1 cellular context compared by ENCODE assay signal in the genomic region with DNA sequence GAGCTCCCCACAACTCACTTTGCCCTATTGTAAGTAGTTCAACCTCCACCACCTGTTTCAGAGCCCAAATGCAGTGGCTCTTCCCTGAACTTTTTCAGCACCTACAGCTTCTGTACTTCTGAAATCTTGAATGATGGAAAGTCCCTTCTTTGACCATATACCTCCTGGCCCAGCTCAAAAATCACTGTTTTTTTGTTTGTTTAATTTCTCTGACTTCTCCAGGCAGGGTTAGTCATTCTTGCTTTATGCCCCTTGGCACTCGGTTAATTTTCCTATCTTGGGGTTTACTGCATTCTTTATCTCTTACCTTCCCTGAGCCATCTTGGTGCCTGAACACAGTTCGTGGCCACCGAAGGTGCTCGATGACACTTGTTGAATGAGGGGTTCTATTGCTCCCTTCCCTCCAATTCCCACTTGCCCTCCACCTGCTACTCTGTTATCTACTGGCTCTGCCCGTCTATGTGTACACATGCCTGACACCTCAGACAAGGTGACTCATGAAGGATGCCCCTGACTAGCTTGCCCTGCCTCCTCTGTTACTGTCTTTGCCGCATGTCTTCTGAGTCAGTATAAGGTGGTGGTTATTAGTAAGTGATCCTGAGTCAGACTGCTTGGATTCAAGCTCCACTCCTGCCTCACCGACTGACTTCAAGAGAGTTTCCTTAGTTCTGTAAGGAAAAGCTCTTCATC.
TF ChIP-seq lines count a peak whose summit lies in the region.

No MANE protein-coding gene starts in this region.

TF ChIP-seq in SK-N-SH treated with all-trans-retinoic acid at 6 μM for 48 hours, 23 proteins besides CTCF, POLR2A, EP300 and RAD21 (continued from another document):
- TF ChIP-seq PATZ1 (CRISPR knock-in tag; IDR thresholded peaks at IDR 0.05; ENCODE audit: borderline replicate concordance) = no peak
- TF ChIP-seq, protein P1, sequence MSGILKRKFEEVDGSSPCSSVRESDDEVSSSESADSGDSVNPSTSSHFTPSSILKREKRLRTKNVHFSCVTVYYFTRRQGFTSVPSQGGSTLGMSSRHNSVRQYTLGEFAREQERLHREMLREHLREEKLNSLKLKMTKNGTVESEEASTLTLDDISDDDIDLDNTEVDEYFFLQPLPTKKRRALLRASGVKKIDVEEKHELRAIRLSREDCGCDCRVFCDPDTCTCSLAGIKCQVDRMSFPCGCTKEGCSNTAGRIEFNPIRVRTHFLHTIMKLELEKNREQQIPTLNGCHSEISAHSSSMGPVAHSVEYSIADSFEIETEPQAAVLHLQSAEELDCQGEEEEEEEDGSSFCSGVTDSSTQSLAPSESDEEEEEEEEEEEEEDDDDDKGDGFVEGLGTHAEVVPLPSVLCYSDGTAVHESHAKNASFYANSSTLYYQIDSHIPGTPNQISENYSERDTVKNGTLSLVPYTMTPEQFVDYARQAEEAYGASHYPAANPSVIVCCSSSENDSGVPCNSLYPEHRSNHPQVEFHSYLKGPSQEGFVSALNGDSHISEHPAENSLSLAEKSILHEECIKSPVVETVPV (CRISPR knock-in tag; IDR thresholded peaks at IDR 0.05) = no peak
